In genomic region chr18:45734944-45735343, GRCh38 we compare ENCODE assay signal across 28 cellular contexts. TPM values are rescaled to one million over a fixed set of nuclear protein-coding genes. Genes with fewer than 3 reads are reported as not detected.
"Had no signal": no experiment of that assay in that cellular context is flagged by ENCODE, and none has a peak within 500 bp of the region (broad histone marks: within the 10 kb centered on the region; RNA-seq: fewer than 3 reads in every experiment).

No MANE protein-coding gene starts in this region.

- H3K27me3 ChIP-seq: heart right ventricle, left lung had no signal

- DNase-seq: cortex of kidney; effector CD8-positive, alpha-beta T cell; effector memory CD8-positive, alpha-beta T cell; endodermal cell; erythroblast; esophagus squamous epithelium; foreskin fibroblast; foreskin melanocyte; gastrocnemius medialis; glutamatergic neuron; head of caudate nucleus; heart right ventricle; hippocampal formation; left cardiac atrium; left lung; left ventricle myocardium superior; lower lobe of right lung; mesendoderm; midbrain; naive thymus-derived CD4-positive, alpha-beta T cell; natural killer cell had no signal

- H3K4me1 ChIP-seq: esophagus squamous epithelium, gastrocnemius medialis, left lung, lower lobe of right lung had no signal

- H3K27ac ChIP-seq: epithelial cell of prostate, esophagus squamous epithelium, gastrocnemius medialis, heart right ventricle, left lung, lower lobe of right lung had no signal

- H3K9me3 ChIP-seq: esophagus squamous epithelium, gastrocnemius medialis, heart right ventricle, left lung, lower lobe of right lung had no signal

- H3K36me3 ChIP-seq: esophagus squamous epithelium, gastrocnemius medialis, heart right ventricle, left lung, lower lobe of right lung had no signal

- FAIRE-seq: endometrium, islet of Langerhans had no signal

- H3K4me3 ChIP-seq: esophagus squamous epithelium, gastrocnemius medialis, heart right ventricle, left lung, lower lobe of right lung had no signal

- ATAC-seq: effector memory CD8-positive, alpha-beta T cell; esophagus mucosa; gastrocnemius medialis; heart right ventricle; left cardiac atrium; left lung; left ventricle myocardium superior; lower lobe of right lung; naive thymus-derived CD4-positive, alpha-beta T cell; natural killer cell had no signal

RNA-seq across cellular contexts. Expression of gene SLC14A1, which starts 11.0 kb away (rescaled TPM):
- total RNA-seq: dermis microvascular lymphatic vessel endothelial cell, endodermal cell, lung microvascular endothelial cell had no signal
- polyA plus RNA-seq: keratinocyte had no signal
